In the genomic region with DNA sequence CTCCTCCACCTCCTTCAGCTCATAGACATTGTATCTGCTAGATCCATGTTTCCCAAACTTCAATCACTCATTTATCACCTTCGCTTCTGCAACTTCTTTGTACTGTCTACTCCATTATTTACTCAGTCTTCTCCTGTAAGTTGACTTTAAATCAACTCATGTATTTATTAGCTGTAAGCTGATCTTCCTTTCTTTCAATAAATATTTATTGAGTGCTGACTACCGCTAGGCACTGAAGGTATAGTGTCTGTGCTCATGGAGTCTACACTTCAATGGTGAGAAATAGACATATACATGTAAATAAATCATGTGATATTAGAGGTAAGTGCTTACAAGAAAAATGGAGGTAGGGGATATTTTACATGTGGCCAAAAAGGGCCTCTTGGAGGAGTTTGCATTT, we compare ENCODE assay signal across 31 cellular contexts.
"Had no signal": no experiment of that assay in that cellular context is flagged by ENCODE, and none has a peak within 500 bp of the region (broad histone marks: within the 10 kb centered on the region; RNA-seq: fewer than 3 reads in every experiment).

No MANE protein-coding gene starts in this region.

- ATAC-seq: naive thymus-derived CD4-positive, alpha-beta T cell; natural killer cell; psoas muscle; right cardiac atrium; sciatic nerve; stimulated activated memory B cell treated with anti-CD40 and anti-IgM and Interleukin-4, amounts not matched to agents 10 μg/mL and 1 μg/mL and 100 μg/mL, for 72 hours; stimulated activated naive CD8-positive, alpha-beta T cell treated with anti-CD3 and anti-CD28 coated beads, Interleukin-15, amount 100 ng/mL, for 72 hours; stimulated activated naive CD8-positive, alpha-beta T cell treated with anti-CD3 and anti-CD28 coated beads, Interleukin-15, Interleukin-2, amounts not matched to agents 100 U/mL and 50 U/mL, for 24 hours; upper lobe of right lung had no signal

- H3K9ac ChIP-seq: neural progenitor cell, parathyroid adenoma had no signal

- H3K4me2 ChIP-seq: neural progenitor cell, smooth muscle cell had no signal

- H3K9me3 Mint-ChIP-seq: naive thymus-derived CD4-positive, alpha-beta T cell; natural killer cell; stimulated activated memory B cell treated with anti-CD40 and anti-IgM and Interleukin-4, amounts not matched to agents 10 μg/mL and 1 μg/mL and 100 μg/mL, for 72 hours; type B pancreatic cell had no signal

- H3K36me3 Mint-ChIP-seq: natural killer cell, neural progenitor cell, type B pancreatic cell had no signal

- H3K27ac ChIP-seq: neural progenitor cell, ovary, parathyroid adenoma, psoas muscle, skin epidermis, spleen, suprapubic skin, testis, tibial artery, transverse colon, upper lobe of right lung, uterus had no signal

- H3K27me3 Mint-ChIP-seq: naive thymus-derived CD4-positive, alpha-beta T cell; progenitor cell of endocrine pancreas; stimulated activated memory B cell treated with anti-CD40 and anti-IgM and Interleukin-4, amounts not matched to agents 10 μg/mL and 1 μg/mL and 100 μg/mL, for 72 hours; stimulated activated naive CD8-positive, alpha-beta T cell treated with anti-CD3 and anti-CD28 coated beads, Interleukin-15, amount 100 ng/mL, for 72 hours; type B pancreatic cell had no signal

- H3K36me3 ChIP-seq: neural progenitor cell, ovary, spleen, suprapubic skin, tibial artery, transverse colon, upper lobe of right lung, uterus had no signal

- H3K27ac Mint-ChIP-seq: naive thymus-derived CD4-positive, alpha-beta T cell; natural killer cell; neural progenitor cell; stimulated activated memory B cell treated with anti-CD40 and anti-IgM and Interleukin-4, amounts not matched to agents 10 μg/mL and 1 μg/mL and 100 μg/mL, for 72 hours; stimulated activated naive CD8-positive, alpha-beta T cell treated with anti-CD3 and anti-CD28 coated beads, Interleukin-15, amount 100 ng/mL, for 72 hours; type B pancreatic cell had no signal

- H3K9me3 ChIP-seq: ovary, psoas muscle, spleen, suprapubic skin, testis, tibial artery, transverse colon, upper lobe of right lung, uterus had no signal

- DNase-seq: naive thymus-derived CD4-positive, alpha-beta T cell; natural killer cell; occipital lobe; ovary; posterior cingulate gyrus; psoas muscle; right cardiac atrium; spleen; stimulated activated CD4-positive, alpha-beta T cell treated with anti-CD3 and anti-CD28 coated beads, Interleukin-12 subunit alpha, Interleukin-12 subunit beta, amount 100 ng/mL, for 4 hours; stimulated activated CD4-positive, alpha-beta T cell treated with anti-CD3 and anti-CD28 coated beads, Interleukin-1b, Interleukin-23, amount 100 ng/mL, for 48 hours; stimulated activated CD4-positive, alpha-beta T cell treated with anti-CD3 and anti-CD28 coated beads, Interleukin-4, amount 100 ng/mL, for 1 hour; stimulated activated CD4-positive, alpha-beta T cell treated with anti-CD3 and anti-CD28 coated beads, Interleukin-4, amount 100 ng/mL, for 4 hours; stimulated activated CD8-positive, alpha-beta memory T cell treated with anti-CD3 and anti-CD28 coated beads, Interleukin-4, amount 100 ng/mL, for 48 hours; stimulated activated naive CD4-positive, alpha-beta T cell; stimulated activated naive CD8-positive, alpha-beta T cell treated with anti-CD3 and anti-CD28 coated beads, Interleukin-15, amount 100 ng/mL, for 72 hours; stimulated activated naive CD8-positive, alpha-beta T cell treated with anti-CD3 and anti-CD28 coated beads, Interleukin-15, Interleukin-2, amounts not matched to agents 100 U/mL and 50 U/mL, for 24 hours; substantia nigra; testis; tibial artery; transverse colon; upper lobe of right lung; uterus had no signal

- H3K27me3 ChIP-seq: neural progenitor cell, ovary, spleen, suprapubic skin, testis, tibial artery, transverse colon, upper lobe of right lung, uterus had no signal

- H3K4me1 Mint-ChIP-seq: stimulated activated memory B cell treated with anti-CD40 and anti-IgM and Interleukin-4, amounts not matched to agents 10 μg/mL and 1 μg/mL and 100 μg/mL, for 72 hours; stimulated activated naive CD8-positive, alpha-beta T cell treated with anti-CD3 and anti-CD28 coated beads, Interleukin-15, amount 100 ng/mL, for 72 hours had no signal

- H3K4me3 Mint-ChIP-seq: naive thymus-derived CD4-positive, alpha-beta T cell; natural killer cell; neural progenitor cell; stimulated activated memory B cell treated with anti-CD40 and anti-IgM and Interleukin-4, amounts not matched to agents 10 μg/mL and 1 μg/mL and 100 μg/mL, for 72 hours; stimulated activated naive CD8-positive, alpha-beta T cell treated with anti-CD3 and anti-CD28 coated beads, Interleukin-15, amount 100 ng/mL, for 72 hours; type B pancreatic cell had no signal

- H3K4me1 ChIP-seq: parathyroid adenoma, spleen, suprapubic skin, testis, tibial artery, transverse colon, upper lobe of right lung, uterus had no signal

- H2AFZ ChIP-seq: neural progenitor cell, parathyroid adenoma had no signal

- H3K4me3 ChIP-seq: neural progenitor cell, ovary, psoas muscle, skin epidermis, smooth muscle cell, spleen, suprapubic skin, testis, tibial artery, transverse colon, upper lobe of right lung, uterus had no signal

- H3K79me2 ChIP-seq: parathyroid adenoma had no signal
